ENCODE assay signal across 1 cellular context in the genomic region with DNA sequence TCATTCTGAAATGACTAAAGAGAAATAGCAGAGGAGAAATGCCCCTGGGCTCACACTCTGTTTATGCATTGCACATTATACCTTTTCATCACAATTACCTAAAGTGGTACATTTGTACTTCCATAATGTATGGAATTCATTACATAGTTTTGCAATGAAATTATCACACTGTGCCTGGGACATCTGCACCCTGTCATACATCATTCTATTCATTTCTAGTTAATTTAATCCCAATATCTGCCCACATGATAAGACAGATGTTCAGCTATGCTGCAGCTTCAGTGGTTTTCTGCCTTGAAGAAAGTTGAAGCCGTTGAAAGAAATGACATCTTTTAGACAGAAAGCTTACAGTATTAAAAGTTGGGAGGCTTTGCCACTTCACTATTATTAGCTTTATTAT.
TF ChIP-seq lines count a peak whose summit lies in the region.

No MANE protein-coding gene starts in this region.

TF ChIP-seq in SK-N-SH, 30 proteins besides CTCF, POLR2A, EP300 and RAD21 (continued from another document):
- TF ChIP-seq TAF1 (IDR thresholded peaks at IDR 0.05; ENCODE audit: borderline replicate concordance, low read depth, low read length): no peak
- TF ChIP-seq, protein P1, sequence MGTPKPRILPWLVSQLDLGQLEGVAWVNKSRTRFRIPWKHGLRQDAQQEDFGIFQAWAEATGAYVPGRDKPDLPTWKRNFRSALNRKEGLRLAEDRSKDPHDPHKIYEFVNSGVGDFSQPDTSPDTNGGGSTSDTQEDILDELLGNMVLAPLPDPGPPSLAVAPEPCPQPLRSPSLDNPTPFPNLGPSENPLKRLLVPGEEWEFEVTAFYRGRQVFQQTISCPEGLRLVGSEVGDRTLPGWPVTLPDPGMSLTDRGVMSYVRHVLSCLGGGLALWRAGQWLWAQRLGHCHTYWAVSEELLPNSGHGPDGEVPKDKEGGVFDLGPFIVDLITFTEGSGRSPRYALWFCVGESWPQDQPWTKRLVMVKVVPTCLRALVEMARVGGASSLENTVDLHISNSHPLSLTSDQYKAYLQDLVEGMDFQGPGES (IDR thresholded peaks at IDR 0.05; ENCODE audit: low read depth, low read length): no peak
- TF ChIP-seq MEF2A (IDR thresholded peaks at IDR 0.05; ENCODE audit: borderline replicate concordance, low read depth): no peak
- no peak for TF ChIP-seq FOSL2 (IDR thresholded peaks at IDR 0.05; ENCODE audit: borderline replicate concordance, low read depth)
- no peak for TF ChIP-seq SMC3 (IDR thresholded peaks at IDR 0.05; ENCODE audit: low read depth, low read length)
